In genomic region chr1:151814971-151815545, GRCh38 we compare ENCODE assay signal across 18 cellular contexts. TPM values are rescaled to one million over a fixed set of nuclear protein-coding genes. Genes with fewer than 3 reads are reported as not detected.
"Had no signal": no experiment of that assay in that cellular context is flagged by ENCODE, and none has a peak within 500 bp of the region (broad histone marks: within the 10 kb centered on the region; RNA-seq: fewer than 3 reads in every experiment).

No MANE protein-coding gene starts in this region.

- H3K27me3 ChIP-seq: foreskin keratinocyte, ovary, thyroid gland, uterus had no signal

- H3K36me3 ChIP-seq: ovary, uterus had no signal

- H3K9me3 Mint-ChIP-seq: activated B cell treated with CpG ODN at 0.5 μM for 24 hours; activated CD4-positive, alpha-beta T cell treated with anti-CD3 and anti-CD28 coated beads, Interleukin-2, amount 10 ng/mL, durations not matched to agents 24 days and 14 days; activated naive CD8-positive, alpha-beta T cell treated with anti-CD3 and anti-CD28 coated beads for 36 hours; neural crest cell; stimulated activated memory B cell treated with anti-CD40 and anti-IgM and Interleukin-4, amounts not matched to agents 10 μg/mL and 1 μg/mL and 100 μg/mL, for 72 hours; T-helper 2 cell treated with Interferon-gamma antibody and Interleukin-4, amounts not matched to agents 5 μg/mL and 100 μg/mL, for 36 hours had no signal

- H3K4me1 ChIP-seq: foreskin keratinocyte, thyroid gland, uterus had no signal

- H3K4me3 ChIP-seq: ovary, thyroid gland, uterus had no signal

- DNase-seq: activated B cell treated with CpG ODN at 0.5 μM for 24 hours; activated naive CD8-positive, alpha-beta T cell treated with anti-CD3 and anti-CD28 coated beads for 36 hours; activated T-cell treated with anti-CD3 and anti-CD28 coated beads, Interleukin-2, amount 50 U/mL, for 48 hours; cerebellar nuclear complex; effector CD8-positive, alpha-beta T cell; foreskin keratinocyte; mesendoderm; ovary; stimulated activated CD4-positive, alpha-beta T cell treated with anti-CD3 and anti-CD28 coated beads, Interleukin-12 subunit alpha, Interleukin-12 subunit beta, amount 100 ng/mL, for 4 hours; stimulated activated CD4-positive, alpha-beta T cell treated with anti-CD3 and anti-CD28 coated beads, Interleukin-2, amount 100 ng/mL, for 24 hours; thyroid gland; uterus had no signal

- H3K27ac Mint-ChIP-seq: activated B cell treated with CpG ODN at 0.5 μM for 24 hours; activated naive CD8-positive, alpha-beta T cell treated with anti-CD3 and anti-CD28 coated beads for 36 hours; stimulated activated memory B cell treated with anti-CD40 and anti-IgM and Interleukin-4, amounts not matched to agents 10 μg/mL and 1 μg/mL and 100 μg/mL, for 72 hours; T-helper 2 cell treated with Interferon-gamma antibody and Interleukin-4, amounts not matched to agents 5 μg/mL and 100 μg/mL, for 36 hours had no signal

- H3K36me3 Mint-ChIP-seq: activated naive CD8-positive, alpha-beta T cell treated with anti-CD3 and anti-CD28 coated beads for 36 hours; stimulated activated memory B cell treated with anti-CD40 and anti-IgM and Interleukin-4, amounts not matched to agents 10 μg/mL and 1 μg/mL and 100 μg/mL, for 72 hours had no signal

- ATAC-seq: foreskin keratinocyte; stimulated activated memory B cell treated with anti-CD40 and anti-IgM and Interleukin-4, amounts not matched to agents 10 μg/mL and 1 μg/mL and 100 μg/mL, for 72 hours had no signal

- H3K9me3 ChIP-seq: ovary, thyroid gland, uterus had no signal

- H3K4me3 Mint-ChIP-seq: activated B cell treated with CpG ODN at 0.5 μM for 24 hours; activated naive CD8-positive, alpha-beta T cell treated with anti-CD3 and anti-CD28 coated beads for 36 hours; neural crest cell; stimulated activated memory B cell treated with anti-CD40 and anti-IgM and Interleukin-4, amounts not matched to agents 10 μg/mL and 1 μg/mL and 100 μg/mL, for 72 hours had no signal

- H3K4me1 Mint-ChIP-seq: stimulated activated memory B cell treated with anti-CD40 and anti-IgM and Interleukin-4, amounts not matched to agents 10 μg/mL and 1 μg/mL and 100 μg/mL, for 72 hours had no signal

- H3K27me3 Mint-ChIP-seq: activated CD4-positive, alpha-beta T cell treated with anti-CD3 and anti-CD28 coated beads, Interleukin-2, amount 10 ng/mL, durations not matched to agents 24 days and 14 days; activated naive CD8-positive, alpha-beta T cell treated with anti-CD3 and anti-CD28 coated beads for 36 hours had no signal

RNA-seq across cellular contexts. Expression of gene LINGO4, which starts 9.8 kb away (rescaled TPM):
- total RNA-seq: activated B cell treated with CpG ODN at 0.5 μM for 24 hours; activated CD4-positive, alpha-beta T cell treated with anti-CD3 and anti-CD28 coated beads, Interleukin-2, amount 10 ng/mL, durations not matched to agents 24 days and 14 days; activated naive CD8-positive, alpha-beta T cell treated with anti-CD3 and anti-CD28 coated beads for 36 hours; aorta; foreskin keratinocyte; neural crest cell had no signal

RNA-seq across cellular contexts. Expression of gene RORC, which starts 16.5 kb away (rescaled TPM):
- total RNA-seq: foreskin keratinocyte had no signal

RNA-seq across cellular contexts. Expression of gene C2CD4D, which starts 24.6 kb away (rescaled TPM):
- total RNA-seq: activated B cell treated with CpG ODN at 0.5 μM for 24 hours, aorta, liver, uterus had no signal

RNA-seq across cellular contexts. Expression of gene THEM5, which starts 38.5 kb away (rescaled TPM):
- total RNA-seq: activated B cell treated with CpG ODN at 0.5 μM for 24 hours; activated CD4-positive, alpha-beta T cell treated with anti-CD3 and anti-CD28 coated beads, Interleukin-2, amount 10 ng/mL, durations not matched to agents 24 days and 14 days; activated naive CD8-positive, alpha-beta T cell treated with anti-CD3 and anti-CD28 coated beads for 36 hours; aorta; foreskin keratinocyte; neural crest cell; ovary; thyroid gland; uterus had no signal
